Comparison of ENCODE assay signal across 1 cellular context in the genomic region with DNA sequence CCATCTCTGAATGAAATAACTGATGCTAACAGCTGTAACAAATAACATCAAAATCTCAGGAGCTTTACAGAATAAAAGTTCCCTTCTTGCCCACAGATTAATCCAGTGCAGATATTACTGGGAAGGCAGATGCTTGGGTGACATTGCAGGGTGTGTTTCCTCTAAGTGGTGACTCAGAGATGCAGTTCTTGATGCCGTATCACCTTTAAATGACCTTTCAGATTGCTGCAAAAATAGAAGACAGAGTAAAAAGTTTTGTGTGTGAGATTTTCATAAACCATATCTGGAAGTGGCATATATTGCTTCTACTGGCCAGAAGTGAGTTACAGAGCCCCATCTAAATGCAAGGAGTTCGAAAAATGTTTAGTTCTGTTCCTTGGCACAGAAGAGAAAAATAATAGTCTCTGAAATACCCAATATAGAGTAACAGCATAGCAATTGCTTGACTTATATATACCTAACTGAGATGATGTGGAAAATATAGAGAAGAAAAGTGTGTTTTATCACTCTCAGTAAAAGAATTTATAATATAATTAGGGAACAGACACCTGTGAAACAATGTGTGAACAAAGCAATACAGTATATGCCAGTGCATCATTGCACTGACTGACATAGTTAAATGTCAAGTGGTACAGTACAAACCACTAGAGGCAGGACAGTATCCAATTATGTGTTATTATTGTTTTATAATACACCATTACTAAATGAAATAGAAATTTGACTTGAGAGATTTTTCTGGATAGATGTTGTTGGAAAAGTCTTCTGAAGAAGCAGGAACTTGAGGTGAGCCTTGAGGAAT.
TF ChIP-seq lines count a peak whose summit lies in the region.

No MANE protein-coding gene starts in this region.

TF ChIP-seq in HepG2, 621 proteins besides CTCF, POLR2A, EP300 and RAD21:
- TF ChIP-seq ZNF407 (CRISPR knock-in tag; IDR thresholded peaks at IDR 0.05; ENCODE audit: not compliant biosample characterization) (no peak), KAT7 (CRISPR knock-in tag; IDR thresholded peaks at IDR 0.05; ENCODE audit: borderline replicate concordance) (no peak), YEATS2 (CRISPR knock-in tag; IDR thresholded peaks at IDR 0.05; ENCODE audit: borderline replicate concordance) (no peak)
- TF ChIP-seq, protein P1, sequence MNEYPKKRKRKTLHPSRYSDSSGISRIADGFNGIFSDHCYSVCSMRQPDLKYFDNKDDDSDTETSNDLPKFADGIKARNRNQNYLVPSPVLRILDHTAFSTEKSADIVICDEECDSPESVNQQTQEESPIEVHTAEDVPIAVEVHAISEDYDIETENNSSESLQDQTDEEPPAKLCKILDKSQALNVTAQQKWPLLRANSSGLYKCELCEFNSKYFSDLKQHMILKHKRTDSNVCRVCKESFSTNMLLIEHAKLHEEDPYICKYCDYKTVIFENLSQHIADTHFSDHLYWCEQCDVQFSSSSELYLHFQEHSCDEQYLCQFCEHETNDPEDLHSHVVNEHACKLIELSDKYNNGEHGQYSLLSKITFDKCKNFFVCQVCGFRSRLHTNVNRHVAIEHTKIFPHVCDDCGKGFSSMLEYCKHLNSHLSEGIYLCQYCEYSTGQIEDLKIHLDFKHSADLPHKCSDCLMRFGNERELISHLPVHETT (CRISPR knock-in tag; conservative IDR thresholded peaks at IDR 0.05) = no peak
